Comparison of ENCODE assay signal across 11 cellular contexts in genomic region chr20:32034581-32035397, GRCh38. TPM values are rescaled to one million over a fixed set of nuclear protein-coding genes. Genes with fewer than 3 reads are reported as not detected.
DNase-seq lines count a peak whose midpoint lies in the region; ATAC-seq, FAIRE-seq and TF ChIP-seq lines count a peak whose summit lies in the region.
"Had no signal": no experiment of that assay in that cellular context is flagged by ENCODE, and none has a peak within 500 bp of the region (broad histone marks: within the 10 kb centered on the region; RNA-seq: fewer than 3 reads in every experiment).

No MANE protein-coding gene starts in this region.

- H3K9me3 ChIP-seq in IMR-90 (ENCODE audit: control insufficient read depth, insufficient read depth, low read length) (peaks cover 3% of the 10 kb centered on the region), lower lobe of right lung (no peaks in the 10 kb centered on the region), SJCRH30 (replicated peaks) (no peaks in the 10 kb centered on the region)

- no peak overlapping the region for H4K91ac ChIP-seq in IMR-90 (ENCODE audit: insufficient read depth, low read depth, low read length)

- H3K23ac ChIP-seq in IMR-90 (ENCODE audit: low read depth, low read length) (no peak overlapping the region), mesendoderm (ENCODE audit: low read length) (no peak overlapping the region)

- intact Hi-C loops in IMR-90 (cut with micrococcal nuclease), result loop anchor here (1.0 kb wide), 1 partner anchor 58 kb away; no protein-coding TSS in a partner anchor
- intact Hi-C loops in lower lobe of right lung (cut with DNase I), result no loop called here

- ATAC-seq in IMR-90 (ENCODE audit: low read depth) (no peak), lower lobe of right lung (peak; percentile 49 to 70), GM21515 (IDR thresholded peaks at IDR 0.05; ENCODE audit: unreplicated experiment) (no peak)

- H3K79me1 ChIP-seq in IMR-90 (ENCODE audit: low read depth in 1 of 2, low read length in 2 of 2) (no peaks in the 10 kb centered on the region), mesendoderm (ENCODE audit: low read length) (no peaks in the 10 kb centered on the region)

- H2AK9ac ChIP-seq in IMR-90 (replicated peaks; ENCODE audit: low read depth, low read length, poor library complexity), result no peak overlapping the region

- H2AFZ ChIP-seq in IMR-90 (replicated peaks; ENCODE audit: low read length, poor library complexity), result no peak overlapping the region

- no peak for FAIRE-seq in D721Med (lab: Jason Lieb, UNC)
- FAIRE-seq: islet of Langerhans had no signal

- H2BK5ac ChIP-seq in IMR-90 (ENCODE audit: low read depth, low read length, poor library complexity, severe bottlenecking) (no peak overlapping the region), mesendoderm (ENCODE audit: low read length) (no peak overlapping the region)

- H3K4me2 ChIP-seq in IMR-90 (ENCODE audit: low read depth, low read length) (no peak overlapping the region), mesendoderm (ENCODE audit: low read length) (no peak overlapping the region)

- POLR2A ChIA-PET in IMR-90 (lab: Charles Lee; ENCODE audit: unreplicated experiment), result no interaction called here

- 59% methylated on average over 3 of the region's 9 CpGs; no CpG with 5 or more reads in 1 of the 2 experiments for WGBS in IMR-90 (ENCODE audit: extremely low coverage in 2 of 2, insufficient read length in 1 of 2), 2 experiments
- WGBS in mesendoderm (ENCODE audit: extremely low coverage, insufficient coverage, low lambda C conversion rate), result no CpG with 5 or more reads among the region's 9 CpGs

- H4K5ac ChIP-seq in IMR-90 (ENCODE audit: low read depth, low read length) (no peak overlapping the region), mesendoderm (ENCODE audit: low read length) (no peak overlapping the region)

- no TSS peak for BruUV-seq in IMR-90 (replicated peaks; lab: Mats Ljungman, UMichigan)

- H4K8ac ChIP-seq in IMR-90 (ENCODE audit: low read depth in 2 of 2, low read length in 2 of 2) (no peak overlapping the region), mesendoderm (ENCODE audit: low read depth, low read length) (no peak overlapping the region)

- H3K4ac ChIP-seq in IMR-90 (ENCODE audit: low read depth, low read length) (no peak overlapping the region), mesendoderm (ENCODE audit: low read depth, low read length) (no peak overlapping the region)

- H3K9me1 ChIP-seq in IMR-90 (ENCODE audit: insufficient read depth, low read length), result no peaks in the 10 kb centered on the region

- no peak for TF ChIP-seq POLR2A in IMR-90 (IDR thresholded peaks at IDR 0.05; ENCODE audit: low read depth, low read length)

- H2AK5ac ChIP-seq in IMR-90 (ENCODE audit: low read depth, low read length) (no peak overlapping the region), mesendoderm (ENCODE audit: low read length) (no peak overlapping the region)

- H3K4me3 ChIP-seq in IMR-90 (ENCODE audit: insufficient read depth, low read depth, low read length) (no peak overlapping the region), WI38 (ENCODE audit: low read depth, low read length) (no peak overlapping the region), lower lobe of right lung (no peak overlapping the region), SJCRH30 (no peak overlapping the region), mesendoderm (ENCODE audit: low read length) (no peak overlapping the region)
- H3K4me3 ChIP-seq: SK-N-MC had no signal

- H2BK120ac ChIP-seq in IMR-90 (ENCODE audit: low read depth, low read length) (no peak overlapping the region), mesendoderm (ENCODE audit: low read depth, low read length) (no peak overlapping the region)

- H3K79me2 ChIP-seq in mesendoderm (ENCODE audit: control insufficient read depth, insufficient read depth, low read length), result no peaks in the 10 kb centered on the region

- CTCF ChIA-PET in IMR-90 (lab: Yijun Ruan, JAX), result interaction anchor here (1.0 to 1.3 kb wide), 5 partner anchors 11 to 182 kb away, joined by 3 to 5 read pairs (median 3); no protein-coding TSS in a partner anchor

- no peak overlapping the region for H2BK15ac ChIP-seq in IMR-90 (ENCODE audit: low read depth, low read length)
- H2BK15ac ChIP-seq in mesendoderm (replicated peaks; ENCODE audit: low read depth), result no peak overlapping the region

- no peak overlapping the region for H3K9ac ChIP-seq in IMR-90 (ENCODE audit: low read depth, low read length)
- no peak overlapping the region for H3K9ac ChIP-seq in mesendoderm (ENCODE audit: low read length)

- no peak overlapping the region for H2BK20ac ChIP-seq in IMR-90 (ENCODE audit: low read depth, low read length)

- no peaks in the 10 kb centered on the region for H3K36me3 ChIP-seq in IMR-90 (ENCODE audit: control insufficient read depth, insufficient read depth, low read length)
- H3K36me3 ChIP-seq in lower lobe of right lung, result peaks cover 8% of the 10 kb centered on the region
- no peaks in the 10 kb centered on the region for H3K36me3 ChIP-seq in SJCRH30
- H3K36me3 ChIP-seq in mesendoderm (ENCODE audit: control insufficient read depth, insufficient read depth, low read length), result no peaks in the 10 kb centered on the region

- H3K27ac ChIP-seq in IMR-90 (ENCODE audit: insufficient read depth, low read length) (no peak overlapping the region), lower lobe of right lung (peak overlapping the region; percentile 18), SJCRH30 (no peak overlapping the region), mesendoderm (ENCODE audit: low read depth, low read length) (no peak overlapping the region)
- H3K27ac ChIP-seq: SK-N-MC had no signal

- H3K27me3 ChIP-seq in IMR-90 (ENCODE audit: control insufficient read depth, insufficient read depth, low read length) (peaks cover 72% of the 10 kb centered on the region), lower lobe of right lung (ENCODE audit: low read depth) (peaks cover 18% of the 10 kb centered on the region), SJCRH30 (no peaks in the 10 kb centered on the region; the same call in 1 of the 2 replicates), mesendoderm (ENCODE audit: insufficient read depth, low read length, poor library complexity) (no peaks in the 10 kb centered on the region)

- H3K4me1 ChIP-seq in IMR-90 (ENCODE audit: control insufficient read depth, insufficient read depth, low read length), result no peaks in the 10 kb centered on the region
- H3K4me1 ChIP-seq in lower lobe of right lung, result peaks cover 31% of the 10 kb centered on the region
- no peaks in the 10 kb centered on the region for H3K4me1 ChIP-seq in SJCRH30
- H3K4me1 ChIP-seq in mesendoderm (ENCODE audit: control insufficient read depth, low read depth, low read length), result no peaks in the 10 kb centered on the region

- H3K18ac ChIP-seq in IMR-90 (ENCODE audit: low read depth, low read length) (no peak overlapping the region), mesendoderm (ENCODE audit: low read length) (no peak overlapping the region)

- peak; percentile 53 for TF ChIP-seq RAD21 in IMR-90 (IDR thresholded peaks at IDR 0.05; ENCODE audit: low read length)

- dilution Hi-C loops in IMR-90 (cut with HindIII; ENCODE audit: low sequenced_read_pairs, unreplicated experiment), result no loop called here

- no peaks in the 10 kb centered on the region; the same call in 1 of the 2 replicates for H4K20me1 ChIP-seq in IMR-90 (ENCODE audit: insufficient read depth, low read length)

- DNase-seq in D721Med (ENCODE audit: insufficient read length, low spot score) (no peak), IMR-90 (no peak), lower lobe of right lung (peak; percentile 61), COR-L47 (lab: John Stamatoyannopoulos, UW) (no peak), SJCRH30 (no peak), mesendoderm (no peak)
- DNase-seq: stimulated activated CD4-positive, alpha-beta T cell treated with anti-CD3 and anti-CD28 coated beads, Interleukin-2, amount 100 ng/mL, for 24 hours had no signal

- H3K56ac ChIP-seq in IMR-90 (ENCODE audit: extremely low read depth, insufficient read depth, low read length) (no peak overlapping the region), mesendoderm (ENCODE audit: low read length) (no peak overlapping the region)

- peak; percentile 29 for TF ChIP-seq CTCF in D721Med (IDR thresholded peaks at IDR 0.05; ENCODE audit: insufficient read depth, missing control alignments)
- TF ChIP-seq CTCF in IMR-90 (conservative IDR thresholded peaks at IDR 0.05; ENCODE audit: low read depth, low read length), result peak; percentile 46
- TF ChIP-seq CTCF in WI38 (IDR thresholded peaks at IDR 0.05; ENCODE audit: low read depth, low read length), result peak; percentile 20; the same call in 1 of the 2 replicates
- peak; percentile 18 for TF ChIP-seq CTCF in lower lobe of right lung (IDR thresholded peaks at IDR 0.05)

- H3K14ac ChIP-seq in IMR-90 (replicated peaks; ENCODE audit: low read depth, low read length), result no peak overlapping the region

- in situ Hi-C loops in IMR-90 (cut with MboI; ENCODE audit: low sequenced_read_pairs), result loop anchor here (5.0 kb wide), 1 partner anchor 212 kb away; no protein-coding TSS in a partner anchor

TF ChIP-seq in IMR-90, 13 proteins besides CTCF, POLR2A, EP300 and RAD21:
- TF ChIP-seq CEBPB (IDR thresholded peaks at IDR 0.05; ENCODE audit: low read depth, low read length) (peak; percentile 34; the same call in 1 of the 2 replicates), MAZ (IDR thresholded peaks at IDR 0.05; ENCODE audit: borderline replicate concordance, low read depth, low read length) (no peak)

RNA-seq across cellular contexts. Expression of gene HCK, which starts 17.3 kb away (rescaled TPM):
- total RNA-seq in IMR-90 (2012; rRNA removed) (not detected in 2 replicates), lower lobe of right lung (99.9 TPM)
- not detected in 2 replicates for polyA plus RNA-seq in IMR-90 (2012; rRNA removed)
- not detected in 2 replicates for polyA plus RNA-seq in IMR-90 (2012; cell fraction: cytosol; rRNA removed)
- not detected in 2 replicates for polyA plus RNA-seq in IMR-90 (2012; cell fraction: nucleus; rRNA removed; ENCODE audit: low replicate concordance)
- total RNA-seq in SJCRH30 (2014; rRNA removed; shearing (Covaris generic)), result not detected in 2 replicates
- polyA plus RNA-seq in mesendoderm (2013, experiment 1 of 2), result 0.07 TPM
- polyA plus RNA-seq in mesendoderm (2013, experiment 2 of 2), result 0.15 TPM

RNA-seq across cellular contexts. Expression of gene CCM2L, which starts 24.6 kb away (rescaled TPM):
- total RNA-seq in IMR-90 (2012; rRNA removed) (not detected in 2 replicates), lower lobe of right lung (18.8 TPM)
- polyA plus RNA-seq in IMR-90 (2012; rRNA removed), result not detected in 2 replicates
- polyA plus RNA-seq in IMR-90 (2012; cell fraction: cytosol; rRNA removed), result not detected in 2 replicates
- polyA plus RNA-seq in IMR-90 (2012; cell fraction: nucleus; rRNA removed; ENCODE audit: low replicate concordance), result not detected in 2 replicates
- 0.71 and 1.2 TPM in 2 replicates for total RNA-seq in SJCRH30 (2014; rRNA removed; shearing (Covaris generic))
- polyA plus RNA-seq in mesendoderm (2013, experiment 1 of 2), result 1.4 TPM
- polyA plus RNA-seq in mesendoderm (2013, experiment 2 of 2), result 1.3 TPM

Comparison
In these comparisons a context has a peak if more than half of its experiments do, and no peak if none do; other contexts are left out.
1. ATAC-seq: peak in lower lobe of right lung (2 of 2); none in IMR-90 (single experiment) and GM21515 (single experiment).
2. RNA of gene HCK, which starts 17.3 kb away (total RNA-seq): 99.9 TPM in lower lobe of right lung (single experiment); not detected in IMR-90 and not detected in SJCRH30; every median in the first group is over 100 times any median in the second.
3. Peak in every context shown above with its lines, with median percentiles within 50 percentile points of each other: CTCF ChIP-seq.